8 cellular contexts compared by ENCODE assay signal in the genomic region with DNA sequence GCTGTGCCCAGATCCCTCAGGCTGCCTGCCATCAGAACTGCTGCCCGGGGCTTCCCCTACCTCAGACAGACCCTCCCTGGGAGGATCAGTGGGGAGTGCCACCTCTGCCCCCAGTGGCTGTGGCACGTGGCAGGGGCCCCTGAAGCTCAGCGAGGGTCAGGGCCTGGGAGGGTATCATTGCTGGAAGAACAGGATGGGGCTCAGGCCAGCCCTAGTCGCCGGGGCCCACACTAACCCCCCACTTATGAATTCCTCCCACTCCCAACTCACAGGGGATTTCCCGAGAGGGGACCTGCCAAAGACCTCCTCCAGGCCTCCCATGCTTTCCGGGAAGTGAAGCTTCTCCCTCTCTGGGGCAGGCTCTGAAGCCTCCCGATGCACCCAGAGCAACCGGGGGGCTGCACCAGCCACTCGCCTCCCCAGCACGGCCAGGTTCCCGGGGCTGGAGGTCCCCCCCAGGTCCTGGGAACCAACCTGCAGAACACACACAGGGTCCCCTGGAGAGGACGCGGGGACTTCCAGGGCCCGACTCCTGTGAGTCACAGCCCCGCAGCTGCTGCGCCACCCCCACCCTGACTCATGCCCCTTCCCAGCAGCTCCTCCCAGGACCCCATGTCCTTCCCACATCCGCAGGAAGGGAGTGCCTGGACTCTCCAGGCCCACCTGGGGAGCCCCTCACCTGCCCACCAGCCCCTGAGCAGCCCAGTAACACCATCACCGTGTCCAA. TPM values are rescaled to one million over a fixed set of nuclear protein-coding genes. Genes with fewer than 3 reads are reported as not detected.
A peak's percentile ranks its signal among the peaks of the same experiment; 100 is the strongest.
DNase-seq lines count a peak whose midpoint lies in the region; ATAC-seq and TF ChIP-seq lines count a peak whose summit lies in the region.

No MANE protein-coding gene starts in this region.

- no peaks in the 10 kb centered on the region for H3K9me1 ChIP-seq in IMR-90 (ENCODE audit: insufficient read depth, low read length)

- peak overlapping the region; percentile 91 to 92 for H4K8ac ChIP-seq in IMR-90 (ENCODE audit: low read depth in 2 of 2, low read length in 2 of 2)

- H3K4me2 ChIP-seq in IMR-90 (ENCODE audit: low read depth, low read length) (peak overlapping the region; percentile 68), neural progenitor cell (no peak overlapping the region)

- peak overlapping the region; percentile 85 for H2BK120ac ChIP-seq in IMR-90 (ENCODE audit: low read depth, low read length)

- H2AK9ac ChIP-seq in IMR-90 (replicated peaks; ENCODE audit: low read depth, low read length, poor library complexity): peak overlapping the region; percentile 88

- no TSS peak for BruUV-seq in IMR-90 (replicated peaks; lab: Mats Ljungman, UMichigan)

- no peaks in the 10 kb centered on the region for H3K36me3 ChIP-seq in BE2C
- peaks cover 12% of the 10 kb centered on the region; the same call in 1 of the 2 replicates for H3K36me3 ChIP-seq in IMR-90 (ENCODE audit: control insufficient read depth, insufficient read depth, low read length)
- H3K36me3 ChIP-seq in subcutaneous abdominal adipose tissue (ENCODE audit: control insufficient read depth in 5 of 5, insufficient read depth in 5 of 5, low read length in 5 of 5): peaks cover 0 to 40% (median 9%) of the 10 kb centered on the region in 5 donors
- H3K36me3 ChIP-seq in neural progenitor cell: no peaks in the 10 kb centered on the region
- peaks cover 3% of the 10 kb centered on the region for H3K36me3 ChIP-seq in CD8-positive, alpha-beta T cell (ENCODE audit: insufficient read depth, low read length)

- H3K79me1 ChIP-seq in IMR-90 (ENCODE audit: low read depth in 1 of 2, low read length in 2 of 2): peaks cover 11 to 58% of the 10 kb centered on the region in 2 experiments; a peak in 3 of 4 replicates

- CTCF ChIA-PET in IMR-90 (lab: Yijun Ruan, JAX): interaction anchor here (1.5 kb wide), 1 partner anchor 9 kb away, joined by 8 read pairs; a partner anchor contains a TSS
- CTCF ChIA-PET in CD8-positive, alpha-beta T cell (lab: Charles Lee): interaction anchor here (0.6 kb wide), 1 partner anchor 17 kb away, joined by 3 read pairs; no protein-coding TSS in a partner anchor

- no peaks in the 10 kb centered on the region for H3K27me3 ChIP-seq in BE2C
- no peaks in the 10 kb centered on the region for H3K27me3 ChIP-seq in IMR-90 (ENCODE audit: control insufficient read depth, insufficient read depth, low read length)
- no peaks in the 10 kb centered on the region for H3K27me3 ChIP-seq in subcutaneous abdominal adipose tissue (ENCODE audit: control insufficient read depth in 5 of 5, insufficient read depth in 4 of 5, low read length in 5 of 5)
- H3K27me3 ChIP-seq in neural progenitor cell: no peaks in the 10 kb centered on the region
- no peaks in the 10 kb centered on the region for H3K27me3 ChIP-seq in CD8-positive, alpha-beta T cell (ENCODE audit: insufficient read depth, low read length)

- H3K9ac ChIP-seq in IMR-90 (ENCODE audit: low read depth, low read length): peak overlapping the region; percentile 56
- H3K9ac ChIP-seq in subcutaneous abdominal adipose tissue (ENCODE audit: low read length in 5 of 5): peak overlapping the region in 2 of 5 donors; percentile 34 to 68
- H3K9ac ChIP-seq in neural progenitor cell: no peak overlapping the region

- H3K27ac ChIP-seq in IMR-90 (ENCODE audit: insufficient read depth, low read length) (peak overlapping the region; percentile 76), subcutaneous abdominal adipose tissue (ENCODE audit: low read depth, low read length) (peak overlapping the region; percentile 62), neural progenitor cell (no peak overlapping the region)
- no peak overlapping the region for H3K27ac ChIP-seq in CD8-positive, alpha-beta T cell (ENCODE audit: low read depth, low read length)

- intact Hi-C loops in IMR-90 (cut with micrococcal nuclease): no loop called here
- intact Hi-C loops in CD8-positive, alpha-beta T cell (cut with DNase I, micrococcal nuclease): no loop called here

- peaks cover 7% of the 10 kb centered on the region for H3F3A ChIP-seq in neural progenitor cell (ENCODE audit: low read depth)

- peaks cover under 1% of the 10 kb centered on the region for H3K36me3 Mint-ChIP-seq in neural progenitor cell
- H3K36me3 Mint-ChIP-seq in CD8-positive, alpha-beta T cell: peaks cover 6% of the 10 kb centered on the region

- H4K20me1 ChIP-seq in IMR-90 (ENCODE audit: insufficient read depth, low read length) (no peaks in the 10 kb centered on the region), neural progenitor cell (ENCODE audit: low read depth) (no peaks in the 10 kb centered on the region)

- dilution Hi-C loops in IMR-90 (cut with HindIII; ENCODE audit: low sequenced_read_pairs, unreplicated experiment): no loop called here

- peak overlapping the region; percentile 96 for H3K4ac ChIP-seq in IMR-90 (ENCODE audit: low read depth, low read length)

- no peak for TF ChIP-seq RAD21 in IMR-90 (IDR thresholded peaks at IDR 0.05; ENCODE audit: low read length)

- peak overlapping the region; percentile 98 for H2BK5ac ChIP-seq in IMR-90 (ENCODE audit: low read depth, low read length, poor library complexity, severe bottlenecking)

- H2BK15ac ChIP-seq in IMR-90 (ENCODE audit: low read depth, low read length): peak overlapping the region; percentile 75; the same call in 1 of the 3 replicates

- TF ChIP-seq CTCF in BE2C (IDR thresholded peaks at IDR 0.05; ENCODE audit: low read depth, low read length) (no peak), IMR-90 (conservative IDR thresholded peaks at IDR 0.05; ENCODE audit: low read depth, low read length) (no peak), astrocyte of the spinal cord (IDR thresholded peaks at IDR 0.05; ENCODE audit: low read depth, low read length) (no peak), neural progenitor cell (IDR thresholded peaks at IDR 0.05) (no peak)
- no peak for TF ChIP-seq CTCF in CD8-positive, alpha-beta T cell (IDR thresholded peaks at IDR 0.05)

- no peaks in the 10 kb centered on the region for H3K9me3 ChIP-seq in BE2C
- H3K9me3 ChIP-seq in IMR-90 (ENCODE audit: control insufficient read depth, insufficient read depth, low read length): no peaks in the 10 kb centered on the region
- H3K9me3 ChIP-seq in subcutaneous abdominal adipose tissue (ENCODE audit: control insufficient read depth in 5 of 5, low read length in 5 of 5): no peaks in the 10 kb centered on the region
- no peaks in the 10 kb centered on the region for H3K9me3 ChIP-seq in neural progenitor cell (ENCODE audit: low read depth)
- H3K9me3 ChIP-seq in CD8-positive, alpha-beta T cell (ENCODE audit: low read length): no peaks in the 10 kb centered on the region

- H3K9me3 Mint-ChIP-seq in neural progenitor cell: peaks cover 1% of the 10 kb centered on the region
- H3K9me3 Mint-ChIP-seq in CD8-positive, alpha-beta T cell: no peaks in the 10 kb centered on the region

- peak; percentile 84 for ATAC-seq in IMR-90 (ENCODE audit: low read depth)
- no peak for ATAC-seq in HG03354 (IDR thresholded peaks at IDR 0.05; ENCODE audit: poor library complexity, severe bottlenecking, unreplicated experiment)
- no peak for ATAC-seq in CD8-positive, alpha-beta T cell

- DNase-seq in BE2C (peak; percentile 78), IMR-90 (peak; percentile 94), astrocyte of the spinal cord (ENCODE audit: low read depth, low spot score) (peak; percentile 93), kidney tubule cell (ENCODE audit: low spot score) (peak; percentile 94), neural progenitor cell (ENCODE audit: low spot score) (no peak)
- DNase-seq in CD8-positive, alpha-beta T cell: no peak

- no CpG with 5 or more reads among the region's 19 CpGs for WGBS in IMR-90 (ENCODE audit: extremely low coverage in 2 of 2, insufficient read length in 1 of 2), 2 experiments

- peak overlapping the region; percentile 31 for H3K56ac ChIP-seq in IMR-90 (ENCODE audit: extremely low read depth, insufficient read depth, low read length)

- H3K4me1 ChIP-seq in BE2C: peaks cover 44% of the 10 kb centered on the region
- peaks cover 22% of the 10 kb centered on the region for H3K4me1 ChIP-seq in IMR-90 (ENCODE audit: control insufficient read depth, insufficient read depth, low read length)
- peaks cover 0 to 51% (median 43%) of the 10 kb centered on the region in 5 donors for H3K4me1 ChIP-seq in subcutaneous abdominal adipose tissue (ENCODE audit: control insufficient read depth in 5 of 5, insufficient read depth in 5 of 5, low read length in 5 of 5)
- H3K4me1 ChIP-seq in neural progenitor cell: peaks cover 10% of the 10 kb centered on the region
- peaks cover 29% of the 10 kb centered on the region for H3K4me1 ChIP-seq in CD8-positive, alpha-beta T cell (ENCODE audit: insufficient read depth, low read length)

- peak overlapping the region; percentile 82 for H2BK20ac ChIP-seq in IMR-90 (ENCODE audit: low read depth, low read length)

- no peaks in the 10 kb centered on the region for H3K4me1 Mint-ChIP-seq in neural progenitor cell
- peaks cover 8% of the 10 kb centered on the region for H3K4me1 Mint-ChIP-seq in CD8-positive, alpha-beta T cell (ENCODE audit: low read depth)

- POLR2A ChIA-PET in IMR-90 (lab: Charles Lee; ENCODE audit: unreplicated experiment): interaction anchor here (0.6 to 1.6 kb wide), 3 partner anchors 9 to 179 kb away, joined by 3 to 5 read pairs (median 4); a partner anchor contains a TSS
- POLR2A ChIA-PET in CD8-positive, alpha-beta T cell (lab: Charles Lee): interaction anchor here (0.6 to 1.0 kb wide), 2 partner anchors 19 to 38 kb away, joined by 3 read pairs; a partner anchor contains a TSS

- no peak; the same call in 1 of the 2 replicates for TF ChIP-seq POLR2A in IMR-90 (IDR thresholded peaks at IDR 0.05; ENCODE audit: low read depth, low read length)

- H2AFZ ChIP-seq in IMR-90 (replicated peaks; ENCODE audit: low read length, poor library complexity) (peak overlapping the region; percentile 73), neural progenitor cell (replicated peaks) (no peak overlapping the region)

- peak overlapping the region; percentile 68 for H3K23ac ChIP-seq in IMR-90 (ENCODE audit: low read depth, low read length)

- H3K79me2 ChIP-seq in neural progenitor cell (ENCODE audit: low read depth): no peaks in the 10 kb centered on the region

- in situ Hi-C loops in IMR-90 (cut with MboI; ENCODE audit: low sequenced_read_pairs): no loop called here
- in situ Hi-C loops in astrocyte of the spinal cord (cut with HindIII; ENCODE audit: low sequenced_read_pairs): no loop called here

- peak overlapping the region; percentile 81; the same call in 1 of the 2 replicates for H3K14ac ChIP-seq in IMR-90 (replicated peaks; ENCODE audit: low read depth, low read length)

- peaks cover 7% of the 10 kb centered on the region for H3K27me3 Mint-ChIP-seq in neural progenitor cell (ENCODE audit: insufficient read depth, low read depth)
- no peaks in the 10 kb centered on the region for H3K27me3 Mint-ChIP-seq in CD8-positive, alpha-beta T cell (ENCODE audit: low read depth)

- H3K4me3 ChIP-seq in BE2C (ENCODE audit: low read depth, low read length) (no peak overlapping the region), IMR-90 (ENCODE audit: insufficient read depth, low read depth, low read length) (no peak overlapping the region), astrocyte of the spinal cord (ENCODE audit: low read depth, low read length) (no peak overlapping the region), subcutaneous abdominal adipose tissue (ENCODE audit: low read depth in 1 of 5, low read length in 5 of 5) (no peak overlapping the region), neural progenitor cell (no peak overlapping the region)
- H3K4me3 ChIP-seq in CD8-positive, alpha-beta T cell (ENCODE audit: low read depth, low read length): no peak overlapping the region

- peak overlapping the region; percentile 78 for H2AK5ac ChIP-seq in IMR-90 (ENCODE audit: low read depth, low read length)

- no peak overlapping the region for H3K4me3 Mint-ChIP-seq in neural progenitor cell
- no peak overlapping the region for H3K4me3 Mint-ChIP-seq in CD8-positive, alpha-beta T cell

- peak overlapping the region; percentile 97 for H4K91ac ChIP-seq in IMR-90 (ENCODE audit: insufficient read depth, low read depth, low read length)

- peak overlapping the region; percentile 82 for H3K18ac ChIP-seq in IMR-90 (ENCODE audit: low read depth, low read length)

- H3K27ac Mint-ChIP-seq in neural progenitor cell: no peak overlapping the region
- H3K27ac Mint-ChIP-seq in CD8-positive, alpha-beta T cell: no peak overlapping the region

- H4K5ac ChIP-seq in IMR-90 (ENCODE audit: low read depth, low read length): peak overlapping the region; percentile 81

RNA-seq across cellular contexts. Expression of a gene that starts 2.5 kb away (rescaled TPM):
- not detected for polyA plus RNA-seq in BE2C (2012; ENCODE audit: insufficient read depth, insufficient read length, low read depth)
- total RNA-seq in IMR-90 (2012; rRNA removed) (1.1 and 1.3 TPM in 2 replicates), neural progenitor cell (ENCODE audit: low replicate concordance) (0.25 TPM in 1 of 2 replicates, not detected in the other)
- polyA plus RNA-seq in IMR-90 (2012; rRNA removed): 11.0 and 12.0 TPM in 2 replicates
- polyA plus RNA-seq in IMR-90 (2012; cell fraction: cytosol; rRNA removed): 3.7 and 18.0 TPM in 2 replicates
- polyA plus RNA-seq in IMR-90 (2012; cell fraction: nucleus; rRNA removed; ENCODE audit: low replicate concordance): 22.6 and 133 TPM in 2 replicates
- 1 to 10 TPM; 2.0 to 3.0 TPM for total RNA-seq in CD8-positive, alpha-beta T cell

RNA-seq across cellular contexts. Expression of a gene that starts 8.9 kb away (rescaled TPM):
- polyA plus RNA-seq in BE2C (2012; ENCODE audit: insufficient read depth, insufficient read length, low read depth): 115 TPM
- total RNA-seq in IMR-90 (2012; rRNA removed): 25.3 and 29.2 TPM in 2 replicates
- polyA plus RNA-seq in IMR-90 (2012; rRNA removed): 36.3 and 36.6 TPM in 2 replicates
- polyA plus RNA-seq in IMR-90 (2012; cell fraction: cytosol; rRNA removed): 36.7 and 61.6 TPM in 2 replicates
- 102 and 139 TPM in 2 replicates for polyA plus RNA-seq in IMR-90 (2012; cell fraction: nucleus; rRNA removed; ENCODE audit: low replicate concordance)
- total RNA-seq in neural progenitor cell (ENCODE audit: low replicate concordance): 18.3 and 32.6 TPM in 2 replicates
- total RNA-seq in CD8-positive, alpha-beta T cell: 10 to 100 TPM; 25.1 to 28.6 TPM

RNA-seq across cellular contexts. Expression of a gene that starts 8.9 kb away (rescaled TPM):
- polyA plus RNA-seq in BE2C (2012; ENCODE audit: insufficient read depth, insufficient read length, low read depth): 122 TPM
- total RNA-seq in IMR-90 (2012; rRNA removed): 13.4 and 15.6 TPM in 2 replicates
- 20.2 and 21.1 TPM in 2 replicates for polyA plus RNA-seq in IMR-90 (2012; rRNA removed)
- polyA plus RNA-seq in IMR-90 (2012; cell fraction: cytosol; rRNA removed): 18.9 and 24.7 TPM in 2 replicates
- 80.8 and 206 TPM in 2 replicates for polyA plus RNA-seq in IMR-90 (2012; cell fraction: nucleus; rRNA removed; ENCODE audit: low replicate concordance)
- 8.2 and 26.8 TPM in 2 replicates for total RNA-seq in neural progenitor cell (ENCODE audit: low replicate concordance)
- total RNA-seq in CD8-positive, alpha-beta T cell: 10 to 100 TPM; 25.5 to 25.7 TPM

RNA-seq across cellular contexts. Expression of a gene that starts 37.6 kb away (rescaled TPM):
- polyA plus RNA-seq in BE2C (2012; ENCODE audit: insufficient read depth, insufficient read length, low read depth): 49.0 TPM
- 0.28 and 0.36 TPM in 2 replicates for total RNA-seq in IMR-90 (2012; rRNA removed)
- 7.8 and 11.9 TPM in 2 replicates for polyA plus RNA-seq in IMR-90 (2012; rRNA removed)
- polyA plus RNA-seq in IMR-90 (2012; cell fraction: cytosol; rRNA removed): 3.9 and 6.3 TPM in 2 replicates
- 79.5 and 363 TPM in 2 replicates for polyA plus RNA-seq in IMR-90 (2012; cell fraction: nucleus; rRNA removed; ENCODE audit: low replicate concordance)
- 0.47 and 10.9 TPM in 2 replicates for total RNA-seq in neural progenitor cell (ENCODE audit: low replicate concordance)
- total RNA-seq in CD8-positive, alpha-beta T cell: 100 to 1,000 TPM; 118 to 123 TPM

RNA-seq across cellular contexts. Expression of a gene that starts 40.7 kb away (rescaled TPM):
- 89.5 TPM for polyA plus RNA-seq in BE2C (2012; ENCODE audit: insufficient read depth, insufficient read length, low read depth)
- total RNA-seq in IMR-90 (2012; rRNA removed) (5.0 and 8.1 TPM in 2 replicates), neural progenitor cell (ENCODE audit: low replicate concordance) (12.0 and 58.0 TPM in 2 replicates)
- polyA plus RNA-seq in IMR-90 (2012; rRNA removed): 50.3 and 71.4 TPM in 2 replicates
- 56.6 and 65.4 TPM in 2 replicates for polyA plus RNA-seq in IMR-90 (2012; cell fraction: cytosol; rRNA removed)
- polyA plus RNA-seq in IMR-90 (2012; cell fraction: nucleus; rRNA removed; ENCODE audit: low replicate concordance): 199 and 567 TPM in 2 replicates
- 10 to 100 TPM; 79.3 to 90.0 TPM for total RNA-seq in CD8-positive, alpha-beta T cell

Comparison
In these comparisons a context has a peak if more than half of its experiments do, and no peak if none do; other contexts are left out.
1. DNase-seq: peak in BE2C (single experiment), IMR-90 (single experiment), astrocyte of the spinal cord (single experiment) and kidney tubule cell (single experiment); none in neural progenitor cell (single experiment) and CD8-positive, alpha-beta T cell (0 of 7).
2. H3K27ac ChIP-seq: peak in IMR-90 (single experiment) and subcutaneous abdominal adipose tissue (single experiment); none in neural progenitor cell (single experiment) and CD8-positive, alpha-beta T cell (single experiment).